8 cellular contexts compared by ENCODE assay signal in the genomic region with DNA sequence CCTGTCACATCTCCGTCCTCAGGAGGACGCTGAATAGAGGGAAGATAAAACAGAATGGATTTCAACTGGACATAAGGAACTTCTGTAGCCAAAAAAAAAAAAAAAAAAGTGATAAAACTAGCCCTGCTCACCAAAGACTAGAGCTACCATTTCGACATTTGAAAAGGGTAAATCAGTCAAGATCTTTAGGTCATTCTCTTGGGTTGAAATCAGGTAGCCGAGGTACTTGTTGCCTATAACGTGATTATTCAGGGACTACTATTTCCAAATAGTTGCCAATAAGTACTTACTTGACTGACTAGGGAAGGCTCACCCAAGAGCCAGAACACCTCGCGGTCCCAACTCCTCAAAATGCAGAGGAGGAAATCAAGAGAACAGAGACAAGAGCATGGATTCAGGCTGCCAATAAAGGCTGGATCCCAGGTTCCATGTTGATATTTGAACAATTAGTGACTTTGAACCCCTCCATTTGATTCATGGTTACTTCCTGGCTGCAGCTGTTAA. TPM values are rescaled to one million over a fixed set of nuclear protein-coding genes. Genes with fewer than 3 reads are reported as not detected.
DNase-seq lines count a peak whose midpoint lies in the region; ATAC-seq and TF ChIP-seq lines count a peak whose summit lies in the region.

No MANE protein-coding gene starts in this region.

- TF ChIP-seq CTCF in AG04449 (IDR thresholded peaks at IDR 0.05; ENCODE audit: insufficient read depth, low read length, missing control alignments) (no peak), cardiac fibroblast (IDR thresholded peaks at IDR 0.05; ENCODE audit: low read depth, low read length) (no peak)

- no peak for ATAC-seq in HG02885 (IDR thresholded peaks at IDR 0.05; ENCODE audit: poor library complexity, unreplicated experiment)

- H3K4me1 ChIP-seq in HUES64 (ENCODE audit: insufficient read depth, low read length) (peaks cover 10% of the 10 kb centered on the region), muscle layer of duodenum (ENCODE audit: control insufficient read depth in 1 of 2, insufficient read depth in 2 of 2, low read length in 2 of 2) (peaks cover 0 to 24% of the 10 kb centered on the region in 2 donors)

- DNase-seq in AG04449 (ENCODE audit: low read depth, low spot score) (no peak), cardiac fibroblast (ENCODE audit: low read depth in 2 of 2) (peak in 1 of 2 donors; percentile 17), putamen (ENCODE audit: low spot score) (no peak), KG1 (lab: John Stamatoyannopoulos, UW) (no peak)
- DNase-seq in stimulated activated CD4-positive, alpha-beta T cell treated with anti-CD3 and anti-CD28 coated beads, Interleukin-1b, Interleukin-23, amount 100 ng/mL, for 48 hours: no peak

- peak overlapping the region; percentile 96 for H3K9ac ChIP-seq in HUES64 (ENCODE audit: low read depth, low read length)

- CTCF ChIA-PET in AG04449 (lab: Yijun Ruan, JAX): interaction anchor here (1.1 to 1.6 kb wide), 6 partner anchors 20 to 241 kb away, joined by 3 to 6 read pairs (median 3); no protein-coding TSS in a partner anchor

- H3K36me3 ChIP-seq in HUES64 (ENCODE audit: insufficient read depth, low read length): no peaks in the 10 kb centered on the region
- H3K36me3 ChIP-seq in muscle layer of duodenum (ENCODE audit: control insufficient read depth in 1 of 2, insufficient read depth in 2 of 2, low read length in 2 of 2): no peaks in the 10 kb centered on the region

- peak overlapping the region; percentile 74 for H3K4me3 ChIP-seq in AG04449 (ENCODE audit: low read depth, low read length)
- H3K4me3 ChIP-seq in HUES64 (ENCODE audit: low read length): peak overlapping the region; percentile 96
- H3K4me3 ChIP-seq in cardiac fibroblast (replicated peaks in 1 of 2; ENCODE audit: low read depth in 2 of 2, low read length in 2 of 2): peak overlapping the region; percentile 75 to 76
- H3K4me3 ChIP-seq in muscle layer of duodenum (ENCODE audit: low read depth in 1 of 2, low read length in 2 of 2): peak overlapping the region; percentile 78 to 98

- 56% methylated on average over 7 of the region's 7 CpGs for WGBS in HUES64

- no peak overlapping the region for H3K27ac ChIP-seq in HUES64 (ENCODE audit: low read depth, low read length)
- H3K27ac ChIP-seq in muscle layer of duodenum (ENCODE audit: low read length): peak overlapping the region; percentile 98

- H3K9me3 ChIP-seq in HUES64 (ENCODE audit: insufficient read depth, low read depth, low read length) (no peaks in the 10 kb centered on the region), muscle layer of duodenum (ENCODE audit: control insufficient read depth in 1 of 2, low read length in 2 of 2) (no peaks in the 10 kb centered on the region)

- H3K27me3 ChIP-seq in HUES64 (ENCODE audit: insufficient read depth, low read length): no peaks in the 10 kb centered on the region
- no peaks in the 10 kb centered on the region for H3K27me3 ChIP-seq in muscle layer of duodenum (ENCODE audit: low read depth, low read length)

- POLR2A ChIA-PET in AG04449 (lab: Yijun Ruan, JAX): interaction anchor here (0.9 to 1.0 kb wide), 2 partner anchors 57 to 115 kb away, joined by 3 read pairs; no protein-coding TSS in a partner anchor

RNA-seq across cellular contexts. Expression of gene RHEB, which starts 2.0 kb away (rescaled TPM):
- 94.5 TPM for polyA plus RNA-seq in HUES64 (2013, experiment 1 of 2)
- 105 TPM for polyA plus RNA-seq in HUES64 (2013, experiment 2 of 2)
